Comparison of ENCODE assay signal across 25 cellular contexts in the genomic region with DNA sequence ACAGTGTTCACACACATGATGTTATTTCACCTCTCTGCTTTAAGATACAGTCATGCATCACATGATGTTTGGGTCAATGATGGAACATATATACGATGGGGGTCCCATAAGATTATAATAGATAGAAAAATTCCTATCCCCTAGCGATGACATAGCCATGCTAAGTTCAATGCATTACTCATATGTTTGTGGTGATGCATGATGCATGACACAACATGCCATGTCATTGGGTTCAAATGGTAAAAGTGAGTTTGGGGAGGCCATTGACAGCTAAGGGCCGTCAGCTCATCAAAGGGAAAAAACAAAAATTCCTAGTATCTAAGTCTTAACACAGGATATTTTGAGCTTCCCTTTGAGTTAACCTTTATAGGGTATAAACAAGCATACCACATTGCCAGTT.
"Had no signal": no experiment of that assay in that cellular context is flagged by ENCODE, and none has a peak within 500 bp of the region (broad histone marks: within the 10 kb centered on the region; RNA-seq: fewer than 3 reads in every experiment).

No MANE protein-coding gene starts in this region.

- H3K36me3 ChIP-seq: neutrophil, pancreas, right lobe of liver, sigmoid colon, stomach, thoracic aorta, thyroid gland, tibial nerve, upper lobe of left lung, uterus had no signal

- H3K4me3 ChIP-seq: pancreas, psoas muscle, right lobe of liver, sigmoid colon, stomach, thoracic aorta, thyroid gland, tibial nerve, upper lobe of left lung, uterus had no signal

- H3K27me3 ChIP-seq: pancreas, right lobe of liver, sigmoid colon, thyroid gland, tibial nerve, upper lobe of left lung, uterus had no signal

- H3K4me1 ChIP-seq: pancreas, psoas muscle, right lobe of liver, sigmoid colon, thyroid gland, tibial nerve, uterus had no signal

- H3K27ac ChIP-seq: neutrophil, pancreas, psoas muscle, right lobe of liver, sigmoid colon, stomach, thoracic aorta, thyroid gland, tibial nerve, upper lobe of left lung, uterus had no signal

- ATAC-seq: naive thymus-derived CD8-positive, alpha-beta T cell; natural killer cell treated with Interleukin-12 subunit alpha and Interleukin-12 subunit beta and Interleukin-15 and Interleukin-18, amount 100 ng/mL, for 72 hours; pancreas; psoas muscle; right cardiac atrium; right lobe of liver; stimulated activated effector memory CD8-positive, alpha-beta T cell treated with anti-CD3 and anti-CD28 coated beads, Interleukin-12 subunit alpha, Interleukin-12 subunit beta, amount 100 ng/mL, for 72 hours; stimulated activated naive B cell treated with anti-CD40 and anti-IgM and Interleukin-4, amounts not matched to agents 10 μg/mL and 1 μg/mL and 100 μg/mL, for 72 hours had no signal

- DNase-seq: naive thymus-derived CD8-positive, alpha-beta T cell; nephron progenitor cell; nucleus accumbens; pancreas; psoas muscle; right cardiac atrium; right lobe of liver; sigmoid colon; small intestine; stimulated activated CD4-positive, alpha-beta T cell treated with anti-CD3 and anti-CD28 coated beads, Interleukin-15, amount 100 ng/mL, for 24 hours; stimulated activated CD4-positive, alpha-beta T cell treated with anti-CD3 and anti-CD28 coated beads, Interleukin-2, amount 100 ng/mL, for 24 hours; stimulated activated CD4-positive, alpha-beta T cell treated with anti-CD3 and anti-CD28 coated beads, Interleukin-2, amount 100 ng/mL, for 48 hours; stimulated activated CD4-positive, alpha-beta T cell treated with anti-CD3 and anti-CD28 coated beads, Interleukin-4, amount 100 ng/mL, for 24 hours; stimulated activated naive B cell treated with anti-CD40 and anti-IgM and Interleukin-4, amounts not matched to agents 10 μg/mL and 1 μg/mL and 100 μg/mL, for 72 hours; stimulated activated naive CD4-positive, alpha-beta T cell treated with Interleukin-2 at 50 U/mL for 16 hours; stomach; thyroid gland; trophoblast cell; upper lobe of left lung; uterus had no signal

- FAIRE-seq: pancreas, small intestine had no signal
